Comparison of ENCODE assay signal across 11 cellular contexts in genomic region chr10:3972460-3973366, GRCh38.
DNase-seq lines count a peak whose midpoint lies in the region; ATAC-seq, FAIRE-seq and TF ChIP-seq lines count a peak whose summit lies in the region.
"Had no signal": no experiment of that assay in that cellular context is flagged by ENCODE, and none has a peak within 500 bp of the region (broad histone marks: within the 10 kb centered on the region; RNA-seq: fewer than 3 reads in every experiment).

No MANE protein-coding gene starts in this region.

- 86% methylated on average over 5 of the region's 5 CpGs; no CpG with 5 or more reads in 1 of the 2 experiments for WGBS in H1 (ENCODE audit: extremely low coverage in 1 of 2, insufficient coverage in 1 of 2, insufficient read length in 1 of 2, insufficient replicate concordance in 2 of 2, low coverage in 1 of 2, low lambda C conversion rate in 2 of 2, missing lambda C conversion rate in 1 of 2), 2 experiments

- peak overlapping the region; percentile 96 for H3K27ac Mint-ChIP-seq in activated CD4-positive, alpha-beta memory T cell treated with anti-CD3 and anti-CD28 coated beads for 36 hours

- H2BK20ac ChIP-seq in H1 (ENCODE audit: low read length): no peak overlapping the region

- BruUV-seq in HCT116 (replicated peaks; lab: Mats Ljungman, UMichigan): no TSS peak

- intact Hi-C loops in HCT116 (cut with micrococcal nuclease): no loop called here
- intact Hi-C loops in activated CD4-positive, alpha-beta memory T cell treated with anti-CD3 and anti-CD28 coated beads for 36 hours (cut with micrococcal nuclease): loop anchor here (2.0 kb wide), 5 partner anchors 24 to 94 kb away; no protein-coding TSS in a partner anchor

- TF ChIP-seq EP300 in H1 (IDR thresholded peaks at IDR 0.05; ENCODE audit: borderline replicate concordance in 1 of 2, low read depth in 2 of 2, low read length in 2 of 2): no peak

- no peak for DNase-seq in HCT116 (ENCODE audit: low read depth, low spot score)
- DNase-seq in activated CD4-positive, alpha-beta memory T cell treated with anti-CD3 and anti-CD28 coated beads for 36 hours: peak; percentile 68
- no peak for DNase-seq in H1 (ENCODE audit: low read depth in 1 of 2, low spot score in 2 of 2)
- peak; percentile 8 for DNase-seq in stimulated activated CD8-positive, alpha-beta memory T cell treated with anti-CD3 and anti-CD28 coated beads, Interleukin-4, amount 100 ng/mL, for 24 hours (ENCODE audit: low read depth)
- DNase-seq in left lobe of liver (ENCODE audit: low spot score): no peak
- no peak for DNase-seq in nucleus accumbens (lab: John Stamatoyannopoulos, UW)
- no peak for DNase-seq in NCI-H1105 (lab: John Stamatoyannopoulos, UW)
- no peak for DNase-seq in NCI-H1105 treated with DMSO at 0.1 percent for 48 hours (lab: John Stamatoyannopoulos, UW)
- DNase-seq: Calu3, NCI-H524 had no signal

- H3K23me2 ChIP-seq in H1 (ENCODE audit: low read depth, low read length): no peaks in the 10 kb centered on the region

- H2AFZ ChIP-seq in HCT116 (ENCODE audit: low read depth, low read length, poor library complexity, severe bottlenecking): peak overlapping the region; percentile 72
- peak overlapping the region; percentile 73; the same call in 1 of the 2 replicates for H2AFZ ChIP-seq in H1 (ENCODE audit: low read length)

- peaks cover 49% of the 10 kb centered on the region for H3K4me1 Mint-ChIP-seq in activated CD4-positive, alpha-beta memory T cell treated with anti-CD3 and anti-CD28 coated beads for 36 hours (ENCODE audit: low read depth)

- no peak overlapping the region for H4K5ac ChIP-seq in H1 (ENCODE audit: insufficient read length, low read depth, low read length)

- no peak overlapping the region for H2BK120ac ChIP-seq in H1 (replicated peaks; ENCODE audit: low read depth, low read length)

- H3K4me2 ChIP-seq in HCT116 (ENCODE audit: low read length): no peak overlapping the region
- H3K4me2 ChIP-seq in H1 (ENCODE audit: insufficient read depth in 1 of 2, low read depth in 2 of 2, low read length in 2 of 2): no peak overlapping the region

- H2BK12ac ChIP-seq in H1 (ENCODE audit: low read depth, low read length): no peak overlapping the region

- no peak overlapping the region for H3K18ac ChIP-seq in H1 (ENCODE audit: extremely low read depth, low read length)

- H3K36me3 Mint-ChIP-seq in activated CD4-positive, alpha-beta memory T cell treated with anti-CD3 and anti-CD28 coated beads for 36 hours: peaks cover 5% of the 10 kb centered on the region
- H3K36me3 Mint-ChIP-seq: brain had no signal

- no peak overlapping the region for H4K91ac ChIP-seq in H1 (replicated peaks; ENCODE audit: insufficient read length, low read length)

- no peaks in the 10 kb centered on the region for H4K20me1 ChIP-seq in HCT116 (ENCODE audit: insufficient read depth)
- no peaks in the 10 kb centered on the region for H4K20me1 ChIP-seq in H1 (replicated peaks in 1 of 2; ENCODE audit: control insufficient read depth in 1 of 2, insufficient read depth in 2 of 2, low read length in 2 of 2)

- no peaks in the 10 kb centered on the region for H3K9me2 ChIP-seq in HCT116 (ENCODE audit: insufficient read depth)

- H3K9me3 ChIP-seq in HCT116 (ENCODE audit: control insufficient read depth in 1 of 2, insufficient read depth in 1 of 2, low read depth in 1 of 2, low read length in 2 of 2): no peaks in the 10 kb centered on the region; a peak in 1 of 4 replicates
- H3K9me3 ChIP-seq in H1 (ENCODE audit: insufficient read depth in 2 of 2, low read depth in 1 of 2, low read length in 1 of 2): no peaks in the 10 kb centered on the region; a peak in 1 of 4 replicates

- no peaks in the 10 kb centered on the region for H3K27me3 Mint-ChIP-seq in activated CD4-positive, alpha-beta memory T cell treated with anti-CD3 and anti-CD28 coated beads for 36 hours
- H3K27me3 Mint-ChIP-seq: brain had no signal

- H3K56ac ChIP-seq in H1 (replicated peaks; ENCODE audit: insufficient read length, low read depth, low read length): no peak overlapping the region

- H3K4ac ChIP-seq in H1 (replicated peaks; ENCODE audit: insufficient read length, low read depth, low read length): no peak overlapping the region

- H3K27ac ChIP-seq in HCT116 (ENCODE audit: low read depth, low read length) (no peak overlapping the region), H1 (ENCODE audit: low read depth, low read length) (no peak overlapping the region)

- POLR2A ChIA-PET in HCT116 (lab: Charles Lee) (no interaction called here), H1 (lab: Charles Lee; ENCODE audit: partially characterized antibody) (no interaction called here)
- POLR2A ChIA-PET in activated CD4-positive, alpha-beta memory T cell treated with anti-CD3 and anti-CD28 coated beads for 36 hours (lab: Charles Lee): interaction anchor here (2.0 kb wide), 1 partner anchor 12 kb away, joined by 7 read pairs; no protein-coding TSS in a partner anchor

- H2BK5ac ChIP-seq in H1 (ENCODE audit: low read depth, low read length): no peak overlapping the region

- H3K27me3 ChIP-seq in HCT116 (ENCODE audit: insufficient read depth, low read length) (no peaks in the 10 kb centered on the region), H1 (replicated peaks in 1 of 4; ENCODE audit: control insufficient read depth in 3 of 4, extremely low read depth in 1 of 4, insufficient read depth in 3 of 4, low read length in 3 of 4) (no peaks in the 10 kb centered on the region)

- no peaks in the 10 kb centered on the region for H3K79me1 ChIP-seq in H1 (ENCODE audit: low read depth, low read length)

- ATAC-seq in HCT116 (no peak), left lobe of liver (no peak)

- peak overlapping the region; percentile 66 for H3K4me3 Mint-ChIP-seq in activated CD4-positive, alpha-beta memory T cell treated with anti-CD3 and anti-CD28 coated beads for 36 hours
- H3K4me3 Mint-ChIP-seq: brain had no signal

- FAIRE-seq in H1 (lab: Jason Lieb, UNC): no peak

- H3K14ac ChIP-seq in H1 (ENCODE audit: insufficient read length): no peak overlapping the region

- H3K23ac ChIP-seq in H1 (ENCODE audit: insufficient read length): no peak overlapping the region

- RAD21 ChIA-PET in HCT116 (lab: Charles Lee; ENCODE audit: low non-redundant PET in 1 of 2, low total read pairs in 2 of 2, uncharacterized antibody in 2 of 2, unreplicated experiment in 2 of 2): no interaction called here

- no peak overlapping the region; the same call in 1 of the 2 replicates for H4K8ac ChIP-seq in H1 (ENCODE audit: extremely low read depth, insufficient read depth, low read length)

- TF ChIP-seq RAD21 in HCT116 (IDR thresholded peaks at IDR 0.05; ENCODE audit: low read depth) (no peak), H1 (IDR thresholded peaks at IDR 0.05 in 1 of 2, conservative IDR thresholded peaks at IDR 0.05 in 1 of 2; ENCODE audit: low read depth in 2 of 2, low read length in 2 of 2) (no peak)

- H3K9ac ChIP-seq in HCT116 (ENCODE audit: low read length) (no peak overlapping the region), H1 (replicated peaks in 1 of 4; ENCODE audit: extremely low read depth in 1 of 4, low read depth in 3 of 4, low read length in 3 of 4) (no peak overlapping the region; a peak in 1 of 7 replicates)

- CTCF ChIA-PET in HCT116 (lab: Charles Lee): interaction anchor here (1.1 kb wide), 1 partner anchor 9 kb away, joined by 3 read pairs; no protein-coding TSS in a partner anchor
- CTCF ChIA-PET in activated CD4-positive, alpha-beta memory T cell treated with anti-CD3 and anti-CD28 coated beads for 36 hours (lab: Charles Lee): no interaction called here
- CTCF ChIA-PET in H1 (lab: Charles Lee; ENCODE audit: partially characterized antibody): no interaction called here

- H2AK5ac ChIP-seq in H1 (ENCODE audit: low read depth, low read length): no peak overlapping the region

- no peaks in the 10 kb centered on the region for H3K36me3 ChIP-seq in HCT116 (ENCODE audit: control insufficient read depth in 1 of 2, insufficient read depth in 2 of 2, low read length in 2 of 2)
- H3K36me3 ChIP-seq in H1 (ENCODE audit: control insufficient read depth in 2 of 4, insufficient read depth in 4 of 4, low read length in 3 of 4): no peaks in the 10 kb centered on the region

- no peak for TF ChIP-seq POLR2A in HCT116 (IDR thresholded peaks at IDR 0.05; ENCODE audit: borderline replicate concordance, extremely low read depth, insufficient read depth, insufficient read length)
- TF ChIP-seq POLR2A in H1 (IDR thresholded peaks at IDR 0.05; ENCODE audit: control extremely low read depth in 1 of 2, low read depth in 2 of 2, low read length in 2 of 2): no peak

- H3K79me2 ChIP-seq in HCT116 (ENCODE audit: insufficient read depth, low read length) (no peaks in the 10 kb centered on the region), H1 (ENCODE audit: control insufficient read depth in 1 of 2, insufficient read depth in 2 of 2, low read length in 2 of 2) (no peaks in the 10 kb centered on the region)

- no peak for TF ChIP-seq CTCF in HCT116 (IDR thresholded peaks at IDR 0.05 in 2 of 3, conservative IDR thresholded peaks at IDR 0.05 in 1 of 3; ENCODE audit: borderline replicate concordance in 1 of 3, insufficient read depth in 1 of 3, low read depth in 2 of 3, low read length in 2 of 3)
- TF ChIP-seq CTCF in H1 (IDR thresholded peaks at IDR 0.05; ENCODE audit: control extremely low read depth in 1 of 3, insufficient read depth in 1 of 3, low read depth in 1 of 3, low read length in 3 of 3): no peak

- peaks cover 3 to 18% of the 10 kb centered on the region in 2 experiments; a peak in 3 of 4 replicates for H3K4me1 ChIP-seq in HCT116 (ENCODE audit: control insufficient read depth in 1 of 2, insufficient read depth in 2 of 2, low read length in 2 of 2)
- no peaks in the 10 kb centered on the region for H3K4me1 ChIP-seq in H1 (replicated peaks in 1 of 4; ENCODE audit: control insufficient read depth in 3 of 4, insufficient read depth in 4 of 4, low read length in 3 of 4)

- no peak overlapping the region for H2BK15ac ChIP-seq in H1 (ENCODE audit: low read length)

- no peak overlapping the region for H3K4me3 ChIP-seq in HCT116 (replicated peaks in 1 of 2; ENCODE audit: low read depth in 1 of 2, low read length in 2 of 2)
- no peak overlapping the region for H3K4me3 ChIP-seq in H1 (ENCODE audit: extremely low read depth in 1 of 4, insufficient read depth in 2 of 4, low read depth in 3 of 4, low read length in 4 of 4)

- H3K9me3 Mint-ChIP-seq in activated CD4-positive, alpha-beta memory T cell treated with anti-CD3 and anti-CD28 coated beads for 36 hours: peaks cover 8% of the 10 kb centered on the region

TF ChIP-seq in HCT116, 20 proteins besides CTCF, POLR2A, EP300 and RAD21 (continues in another document):
- no peak for TF ChIP-seq EZH2phosphoT487 (IDR thresholded peaks at IDR 0.05; ENCODE audit: borderline replicate concordance)
- TF ChIP-seq CBX3 (IDR thresholded peaks at IDR 0.05; ENCODE audit: low read depth): no peak
- TF ChIP-seq EGR1 (IDR thresholded peaks at IDR 0.05; ENCODE audit: low read depth): no peak

TF ChIP-seq in H1, 55 proteins besides CTCF, POLR2A, EP300 and RAD21 (continues in another document):
- TF ChIP-seq CBX5 (IDR thresholded peaks at IDR 0.05; ENCODE audit: low read depth, low read length) (no peak), SUZ12 (IDR thresholded peaks at IDR 0.05; ENCODE audit: low read length) (no peak), YY1 (IDR thresholded peaks at IDR 0.05; ENCODE audit: low read depth, low read length) (no peak), CHD1 (IDR thresholded peaks at IDR 0.05; ENCODE audit: low read depth, low read length) (no peak), RXRA (IDR thresholded peaks at IDR 0.05; ENCODE audit: insufficient read depth, low read depth, low read length) (no peak), KDM5A (IDR thresholded peaks at IDR 0.05; ENCODE audit: low read length) (no peak)

Comparison
In these comparisons a context has a peak if more than half of its experiments do, and no peak if none do; other contexts are left out.
1. DNase-seq: peak in activated CD4-positive, alpha-beta memory T cell treated with anti-CD3 and anti-CD28 coated beads for 36 hours (single experiment) and stimulated activated CD8-positive, alpha-beta memory T cell treated with anti-CD3 and anti-CD28 coated beads, Interleukin-4, amount 100 ng/mL, for 24 hours (single experiment); none in HCT116 (single experiment), H1 (0 of 2), left lobe of liver (single experiment), nucleus accumbens (0 of 56), NCI-H1105 (single experiment) and NCI-H1105 treated with DMSO at 0.1 percent for 48 hours (single experiment).